In the genomic region with DNA sequence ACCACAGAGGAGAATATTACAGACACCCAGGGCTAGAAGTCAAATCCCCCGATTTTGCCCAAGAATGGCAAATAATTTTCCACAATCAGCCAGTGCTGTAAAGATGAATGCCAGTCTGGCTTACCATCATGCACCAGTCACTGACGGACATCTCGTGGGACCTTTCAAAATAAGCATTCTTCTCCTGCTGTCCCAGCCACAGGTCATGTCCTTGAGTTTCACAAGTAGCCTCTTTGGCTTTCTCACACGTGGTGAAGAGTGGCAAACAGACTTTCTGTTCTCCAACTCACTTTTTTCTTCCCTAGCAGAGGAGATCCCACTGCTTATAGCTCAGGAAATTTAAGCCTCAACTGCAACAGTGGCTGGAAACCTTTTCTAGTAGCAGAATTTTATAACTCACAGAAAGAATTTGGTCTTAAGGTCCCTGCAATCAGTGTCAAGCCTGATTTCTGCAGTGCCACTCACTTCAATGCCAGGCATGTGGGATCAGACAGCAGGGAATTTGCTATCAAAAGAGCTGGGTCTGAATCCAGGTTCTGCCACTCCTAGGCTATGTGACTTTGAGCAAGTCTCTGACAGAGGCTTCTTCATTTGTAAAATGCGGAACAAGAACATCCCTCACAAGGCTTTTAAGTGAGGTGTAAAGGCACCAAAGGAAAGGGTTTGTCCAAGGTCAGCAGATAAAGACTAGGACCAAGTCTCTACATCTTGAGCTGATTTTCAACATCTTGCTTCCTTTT, we compare ENCODE assay signal across 9 cellular contexts. TPM values are rescaled to one million over a fixed set of nuclear protein-coding genes. Genes with fewer than 3 reads are reported as not detected.
DNase-seq lines count a peak whose midpoint lies in the region; ATAC-seq and TF ChIP-seq lines count a peak whose summit lies in the region.
"Had no signal": no experiment of that assay in that cellular context is flagged by ENCODE, and none has a peak within 500 bp of the region (broad histone marks: within the 10 kb centered on the region; RNA-seq: fewer than 3 reads in every experiment).

No MANE protein-coding gene starts in this region.

- H3K79me1 ChIP-seq in IMR-90 (ENCODE audit: low read depth in 1 of 2, low read length in 2 of 2), result peaks cover 16 to 33% of the 10 kb centered on the region in 2 experiments

- WGBS in IMR-90 (ENCODE audit: extremely low coverage in 2 of 2, insufficient read length in 1 of 2), 2 experiments, result 88% methylated on average over 2 of the region's 5 CpGs; no CpG with 5 or more reads in 1 of the 2 experiments
- WGBS in GM23248 (ENCODE audit: low coverage in 1 of 2, low lambda C conversion rate in 2 of 2, missing lambda C conversion rate in 2 of 2), 2 experiments, result 78 to 82% methylated on average over 5 of the region's 5 CpGs

- BruUV-seq in IMR-90 (replicated peaks; lab: Mats Ljungman, UMichigan), result no TSS peak

- H3K14ac ChIP-seq in IMR-90 (replicated peaks; ENCODE audit: low read depth, low read length), result no peak overlapping the region

- no peak for TF ChIP-seq POLR2A in IMR-90 (IDR thresholded peaks at IDR 0.05; ENCODE audit: low read depth, low read length)

- no peak overlapping the region for H4K5ac ChIP-seq in IMR-90 (ENCODE audit: low read depth, low read length)

- no peaks in the 10 kb centered on the region; a peak in 2 of 22 replicates for H3K27me3 ChIP-seq in BLaER1 treated with 17β-estradiol and CSF1 and Interleukin-3, amounts not matched to agents 10 nM and 100 nM
- no peaks in the 10 kb centered on the region for H3K27me3 ChIP-seq in IMR-90 (ENCODE audit: control insufficient read depth, insufficient read depth, low read length)
- peaks cover 27% of the 10 kb centered on the region for H3K27me3 ChIP-seq in neutrophil
- H3K27me3 ChIP-seq in GM23248 (replicated peaks; ENCODE audit: insufficient read depth), result no peaks in the 10 kb centered on the region

- CTCF ChIA-PET in IMR-90 (lab: Yijun Ruan, JAX), result interaction anchor here (1.0 to 1.5 kb wide), 2 partner anchors 16 to 71 kb away, joined by 3 to 4 read pairs; no protein-coding TSS in a partner anchor

- no peak overlapping the region for H4K8ac ChIP-seq in IMR-90 (ENCODE audit: low read depth in 2 of 2, low read length in 2 of 2)

- peaks cover 0 to 43% (median 0%) of the 10 kb centered on the region in 11 experiments; a peak in 7 of 22 replicates for H3K36me3 ChIP-seq in BLaER1 treated with 17β-estradiol and CSF1 and Interleukin-3, amounts not matched to agents 10 nM and 100 nM
- peaks cover 31% of the 10 kb centered on the region for H3K36me3 ChIP-seq in IMR-90 (ENCODE audit: control insufficient read depth, insufficient read depth, low read length)
- peaks cover 17% of the 10 kb centered on the region for H3K36me3 ChIP-seq in neutrophil
- H3K36me3 ChIP-seq in GM23248 (ENCODE audit: low read depth), result no peaks in the 10 kb centered on the region

- dilution Hi-C loops in IMR-90 (cut with HindIII; ENCODE audit: low sequenced_read_pairs, unreplicated experiment), result no loop called here

- no peaks in the 10 kb centered on the region for H3K9me3 ChIP-seq in BLaER1 treated with 17β-estradiol and CSF1 and Interleukin-3, amounts not matched to agents 10 nM and 100 nM (replicated peaks in 1 of 11)
- no peaks in the 10 kb centered on the region for H3K9me3 ChIP-seq in IMR-90 (ENCODE audit: control insufficient read depth, insufficient read depth, low read length)
- H3K9me3 ChIP-seq in neutrophil, result no peaks in the 10 kb centered on the region
- H3K9me3 ChIP-seq in GM23248 (ENCODE audit: low read depth), result no peaks in the 10 kb centered on the region

- no peak for ATAC-seq in IMR-90 (ENCODE audit: low read depth)

- no peak for DNase-seq in IMR-90
- peak; percentile 42 for DNase-seq in choroid plexus epithelial cell (ENCODE audit: low read depth)
- DNase-seq in NCI-H2081 treated with DMSO at 0.1 percent for 48 hours (lab: John Stamatoyannopoulos, UW), result no peak
- DNase-seq in GM23248, result no peak
- no peak for DNase-seq in NCI-H2107 (lab: John Stamatoyannopoulos, UW)
- no peak for DNase-seq in NCI-H2029 (lab: John Stamatoyannopoulos, UW)
- DNase-seq: aorta had no signal

- in situ Hi-C loops in IMR-90 (cut with MboI; ENCODE audit: low sequenced_read_pairs), result loop anchor here (10.0 kb wide), 1 partner anchor 56 kb away; the partner anchor contains the start of gene PATZ1
- in situ Hi-C loops in GM23248 (cut with MboI), result no loop called here

- no peak overlapping the region for H2BK5ac ChIP-seq in IMR-90 (ENCODE audit: low read depth, low read length, poor library complexity, severe bottlenecking)

- no peaks in the 10 kb centered on the region for H3K79me2 ChIP-seq in GM23248 (ENCODE audit: insufficient read depth)

- H3K18ac ChIP-seq in IMR-90 (ENCODE audit: low read depth, low read length), result no peak overlapping the region

- H3F3A ChIP-seq in GM23248 (ENCODE audit: insufficient read depth), result peaks cover 7% of the 10 kb centered on the region; the same call in 1 of the 2 replicates

- H4K91ac ChIP-seq in IMR-90 (ENCODE audit: insufficient read depth, low read depth, low read length), result no peak overlapping the region

- H3K4me1 ChIP-seq in BLaER1 treated with 17β-estradiol and CSF1 and Interleukin-3, amounts not matched to agents 10 nM and 100 nM, result peaks cover 75 to 96% (median 89%) of the 10 kb centered on the region in 10 experiments
- H3K4me1 ChIP-seq in IMR-90 (ENCODE audit: control insufficient read depth, insufficient read depth, low read length) (peaks cover 3% of the 10 kb centered on the region; the same call in 1 of the 2 replicates), neutrophil (ENCODE audit: control insufficient read depth in 1 of 2, insufficient read depth in 1 of 2, low read depth in 1 of 2, low read length in 1 of 2) (peaks cover 52 to 59% of the 10 kb centered on the region in 2 experiments), GM23248 (ENCODE audit: insufficient read depth) (peaks cover 5% of the 10 kb centered on the region; the same call in 1 of the 2 replicates)

- peak overlapping the region in 10 of 11 experiments; percentile 90 to 99 (median 94); a peak in 20 of 22 replicates for H3K27ac ChIP-seq in BLaER1 treated with 17β-estradiol and CSF1 and Interleukin-3, amounts not matched to agents 10 nM and 100 nM
- H3K27ac ChIP-seq in IMR-90 (ENCODE audit: insufficient read depth, low read length) (no peak overlapping the region), neutrophil (peak overlapping the region; percentile 99), GM23248 (no peak overlapping the region)

- no peak overlapping the region for H3K56ac ChIP-seq in IMR-90 (ENCODE audit: extremely low read depth, insufficient read depth, low read length)

- H2BK120ac ChIP-seq in IMR-90 (ENCODE audit: low read depth, low read length), result no peak overlapping the region

- TF ChIP-seq CTCF in IMR-90 (conservative IDR thresholded peaks at IDR 0.05; ENCODE audit: low read depth, low read length) (no peak), choroid plexus epithelial cell (conservative IDR thresholded peaks at IDR 0.05; ENCODE audit: low read depth, low read length) (no peak), neutrophil (IDR thresholded peaks at IDR 0.05) (no peak)

- 0 out of 2 replicates have a peak, but pooled peaks cover 7% of the 10 kb centered on the region for H3K9me1 ChIP-seq in IMR-90 (ENCODE audit: insufficient read depth, low read length)

- H3K23ac ChIP-seq in IMR-90 (ENCODE audit: low read depth, low read length), result no peak overlapping the region

- no peak overlapping the region for H2BK15ac ChIP-seq in IMR-90 (ENCODE audit: low read depth, low read length)

- no peaks in the 10 kb centered on the region for H3K9me2 ChIP-seq in GM23248 (ENCODE audit: insufficient read depth)

- intact Hi-C loops in IMR-90 (cut with micrococcal nuclease), result no loop called here

- no peak overlapping the region for H2AK9ac ChIP-seq in IMR-90 (replicated peaks; ENCODE audit: low read depth, low read length, poor library complexity)

- peak overlapping the region in 9 of 10 experiments; percentile 63 to 80 (median 67); a peak in 16 of 20 replicates for H3K4me3 ChIP-seq in BLaER1 treated with 17β-estradiol and CSF1 and Interleukin-3, amounts not matched to agents 10 nM and 100 nM
- H3K4me3 ChIP-seq in IMR-90 (ENCODE audit: insufficient read depth, low read depth, low read length), result no peak overlapping the region
- no peak overlapping the region for H3K4me3 ChIP-seq in choroid plexus epithelial cell (ENCODE audit: low read depth, low read length)
- H3K4me3 ChIP-seq in neutrophil (ENCODE audit: low read depth in 1 of 2, low read length in 1 of 2), result peak overlapping the region; percentile 87
- H3K4me3 ChIP-seq in GM23248, result no peak overlapping the region

- H2AFZ ChIP-seq in IMR-90 (replicated peaks; ENCODE audit: low read length, poor library complexity) (no peak overlapping the region), GM23248 (no peak overlapping the region)

- peak overlapping the region; percentile 96 to 100 (median 99) for H3K4me2 ChIP-seq in BLaER1 treated with 17β-estradiol and CSF1 and Interleukin-3, amounts not matched to agents 10 nM and 100 nM
- H3K4me2 ChIP-seq in IMR-90 (ENCODE audit: low read depth, low read length) (no peak overlapping the region), GM23248 (ENCODE audit: unreplicated experiment) (no peak overlapping the region)

- POLR2A ChIA-PET in IMR-90 (lab: Charles Lee; ENCODE audit: unreplicated experiment), result no interaction called here

- peak overlapping the region; percentile 85 to 98 (median 87); a peak in 21 of 22 replicates for H3K9ac ChIP-seq in BLaER1 treated with 17β-estradiol and CSF1 and Interleukin-3, amounts not matched to agents 10 nM and 100 nM
- no peak overlapping the region for H3K9ac ChIP-seq in IMR-90 (ENCODE audit: low read depth, low read length)
- no peak overlapping the region for H3K9ac ChIP-seq in GM23248

- no peak for TF ChIP-seq RAD21 in IMR-90 (IDR thresholded peaks at IDR 0.05; ENCODE audit: low read length)

- no peak overlapping the region for H3K4ac ChIP-seq in IMR-90 (ENCODE audit: low read depth, low read length)

- H2BK20ac ChIP-seq in IMR-90 (ENCODE audit: low read depth, low read length), result no peak overlapping the region

- peak overlapping the region; percentile 83; the same call in 1 of the 2 replicates for H2AK5ac ChIP-seq in IMR-90 (ENCODE audit: low read depth, low read length)

- H4K20me1 ChIP-seq in BLaER1 treated with 17β-estradiol and CSF1 and Interleukin-3, amounts not matched to agents 10 nM and 100 nM, result peaks cover 0 to 27% (median 0%) of the 10 kb centered on the region in 11 experiments; a peak in 7 of 22 replicates
- H4K20me1 ChIP-seq in IMR-90 (ENCODE audit: insufficient read depth, low read length) (no peaks in the 10 kb centered on the region), GM23248 (ENCODE audit: insufficient read depth) (no peaks in the 10 kb centered on the region)

RNA-seq across cellular contexts. Expression of gene PIK3IP1, which starts 3.6 kb away (rescaled TPM):
- total RNA-seq in IMR-90 (2012; rRNA removed), result 12.9 and 13.3 TPM in 2 replicates
- polyA plus RNA-seq in IMR-90 (2012; rRNA removed) (16.8 and 17.6 TPM in 2 replicates), GM23248 (2016; fragmentation: Nextera tagmentation; extraction: Ambion mirVana) (10.0 and 11.1 TPM in 2 replicates)
- polyA plus RNA-seq in IMR-90 (2012; cell fraction: cytosol; rRNA removed), result 15.1 and 28.9 TPM in 2 replicates
- 18.3 and 21.2 TPM in 2 replicates for polyA plus RNA-seq in IMR-90 (2012; cell fraction: nucleus; rRNA removed; ENCODE audit: low replicate concordance)
- 8.3 and 16.1 TPM in 2 replicates for total RNA-seq in GM23248 (2014; rRNA removed; shearing (Covaris generic))

RNA-seq across cellular contexts. Expression of gene PATZ1, which starts 57.5 kb away (rescaled TPM):
- total RNA-seq in IMR-90 (2012; rRNA removed), result 6.4 and 6.5 TPM in 2 replicates
- 9.2 and 10.5 TPM in 2 replicates for polyA plus RNA-seq in IMR-90 (2012; rRNA removed)
- polyA plus RNA-seq in IMR-90 (2012; cell fraction: cytosol; rRNA removed), result 6.3 and 9.1 TPM in 2 replicates
- 10.8 and 17.0 TPM in 2 replicates for polyA plus RNA-seq in IMR-90 (2012; cell fraction: nucleus; rRNA removed; ENCODE audit: low replicate concordance)
- total RNA-seq in GM23248 (2014; rRNA removed; shearing (Covaris generic)), result 9.4 and 9.6 TPM in 2 replicates
- polyA plus RNA-seq in GM23248 (2016; fragmentation: Nextera tagmentation; extraction: Ambion mirVana), result 1.3 and 1.6 TPM in 2 replicates

Comparison
In these comparisons a context has a peak if more than half of its experiments do, and no peak if none do; other contexts are left out.
1. H3K27ac ChIP-seq: peak in BLaER1 treated with 17β-estradiol and CSF1 and Interleukin-3, amounts not matched to agents 10 nM and 100 nM (10 of 11) and neutrophil (single experiment); none in IMR-90 (single experiment) and GM23248 (single experiment).
2. H3K4me2 ChIP-seq: peak in BLaER1 treated with 17β-estradiol and CSF1 and Interleukin-3, amounts not matched to agents 10 nM and 100 nM (11 of 11); none in IMR-90 (single experiment) and GM23248 (single experiment).
3. H3K4me3 ChIP-seq: peak in BLaER1 treated with 17β-estradiol and CSF1 and Interleukin-3, amounts not matched to agents 10 nM and 100 nM (9 of 10) and neutrophil (2 of 2); none in IMR-90 (single experiment), choroid plexus epithelial cell (single experiment) and GM23248 (single experiment).
4. H3K9ac ChIP-seq: peak in BLaER1 treated with 17β-estradiol and CSF1 and Interleukin-3, amounts not matched to agents 10 nM and 100 nM (11 of 11); none in IMR-90 (single experiment) and GM23248 (single experiment).